Comparison of ENCODE assay signal across 1 cellular context in genomic region chr12:105469701-105470100, GRCh38.
TF ChIP-seq lines count a peak whose summit lies in the region.

No MANE protein-coding gene starts in this region.

TF ChIP-seq in GM23338, 12 proteins besides CTCF, POLR2A, EP300 and RAD21 (continued from another document):
- TF ChIP-seq ZNF462 (CRISPR knock-in tag; IDR thresholded peaks at IDR 0.05): no peak
